Comparison of ENCODE assay signal across 27 cellular contexts in genomic region chr15:85452436-85452835, GRCh38.
A peak's percentile ranks its signal among the peaks of the same experiment; 100 is the strongest.
DNase-seq lines count a peak whose midpoint lies in the region; ATAC-seq, FAIRE-seq and TF ChIP-seq lines count a peak whose summit lies in the region.
"Had no signal": no experiment of that assay in that cellular context is flagged by ENCODE, and none has a peak within 500 bp of the region (broad histone marks: within the 10 kb centered on the region; RNA-seq: fewer than 3 reads in every experiment).

No MANE protein-coding gene starts in this region.

- H3K27ac ChIP-seq in dorsolateral prefrontal cortex = no peak overlapping the region
- H3K27ac ChIP-seq: epithelial cell of prostate, KMS-11, lower lobe of right lung, spleen, transverse colon had no signal

- H3K4me3 Mint-ChIP-seq in activated naive CD8-positive, alpha-beta T cell = no peak overlapping the region
- H3K4me3 Mint-ChIP-seq in nephron progenitor cell = no peak overlapping the region
- H3K4me3 Mint-ChIP-seq: activated CD4-positive, alpha-beta T cell treated with anti-CD3 and anti-CD28 coated beads for 36 hours; activated naive CD4-positive, alpha-beta T cell treated with anti-CD3 and anti-CD28 coated beads, Interleukin-2, amount 10 ng/mL, durations not matched to agents 7 days and 5 days; activated T-cell treated with anti-CD3 and anti-CD28 coated beads, Interleukin-2, amount 50 U/mL, for 72 hours had no signal

- H3K9me3 Mint-ChIP-seq in activated naive CD8-positive, alpha-beta T cell (ENCODE audit: low read depth) = peaks cover 23% of the 10 kb centered on the region
- H3K9me3 Mint-ChIP-seq in nephron progenitor cell = peaks cover 59% of the 10 kb centered on the region

- H3K4me3 ChIP-seq in dorsolateral prefrontal cortex = no peak overlapping the region
- H3K4me3 ChIP-seq: lower lobe of right lung, spleen, transverse colon had no signal

- no peaks in the 10 kb centered on the region for H3K27me3 ChIP-seq in dorsolateral prefrontal cortex
- H3K27me3 ChIP-seq: spleen, transverse colon had no signal

- DNase-seq in GM12891 (ENCODE audit: insufficient read length, low spot score) (no peak), nephron progenitor cell (no peak), SW480 (ENCODE audit: low spot score) (no peak), H4 (ENCODE audit: low spot score) (no peak), dorsolateral prefrontal cortex (no peak)
- DNase-seq: activated CD4-positive, alpha-beta T cell treated with anti-CD3 and anti-CD28 coated beads for 36 hours; activated naive CD4-positive, alpha-beta T cell treated with anti-CD3 and anti-CD28 coated beads, Interleukin-2, amount 10 ng/mL, durations not matched to agents 7 days and 5 days; activated T-cell treated with anti-CD3 and anti-CD28 coated beads, Interleukin-2, amount 50 U/mL, for 72 hours; central memory CD4-positive, alpha-beta T cell; foreskin fibroblast; hypothalamus; lower lobe of right lung; MV-4-11; NCI-H187; SHP77 treated with DMSO at 0.1 percent for 48 hours; spleen; stimulated activated CD4-positive, alpha-beta T cell treated with anti-CD3 and anti-CD28 coated beads, Interleukin-4, amount 100 ng/mL, for 24 hours; transverse colon had no signal

- intact Hi-C loops in dorsolateral prefrontal cortex (cut with DNase I) = no loop called here

- TF ChIP-seq CTCF in nephron progenitor cell (IDR thresholded peaks at IDR 0.05) (no peak), dorsolateral prefrontal cortex (IDR thresholded peaks at IDR 0.05 in 54 of 56, conservative IDR thresholded peaks at IDR 0.05 in 2 of 56; ENCODE audit: low read depth in 1 of 56, partially characterized antibody in 56 of 56) (no peak)

- ATAC-seq in HG02852 (IDR thresholded peaks at IDR 0.05; ENCODE audit: unreplicated experiment) (peak; percentile 35), HG03521 (IDR thresholded peaks at IDR 0.05; ENCODE audit: unreplicated experiment) (no peak)
- ATAC-seq: activated CD4-positive, alpha-beta T cell treated with anti-CD3 and anti-CD28 coated beads for 36 hours; activated T-cell treated with anti-CD3 and anti-CD28 coated beads, Interleukin-2, amount 50 U/mL, for 72 hours had no signal

- TF ChIP-seq POLR2A in GM12891 (IDR thresholded peaks at IDR 0.05; ENCODE audit: low read depth, low read length) = no peak

- FAIRE-seq in GM12891 (lab: Jason Lieb, UNC) = peak; percentile 94
- FAIRE-seq: astrocyte, HTR-8/SVneo, islet of Langerhans, TTC549 had no signal

- peaks cover 24% of the 10 kb centered on the region for H3K36me3 Mint-ChIP-seq in activated naive CD8-positive, alpha-beta T cell
- peaks cover 76% of the 10 kb centered on the region for H3K36me3 Mint-ChIP-seq in nephron progenitor cell (ENCODE audit: low read depth)

- peaks cover 71% of the 10 kb centered on the region for H3K4me1 Mint-ChIP-seq in activated naive CD8-positive, alpha-beta T cell (ENCODE audit: low read depth)
- H3K4me1 Mint-ChIP-seq in nephron progenitor cell = peaks cover 27% of the 10 kb centered on the region
- H3K4me1 Mint-ChIP-seq: activated naive CD4-positive, alpha-beta T cell treated with anti-CD3 and anti-CD28 coated beads, Interleukin-2, amount 10 ng/mL, durations not matched to agents 7 days and 5 days had no signal

- H3K27ac Mint-ChIP-seq in activated naive CD8-positive, alpha-beta T cell = peak overlapping the region; percentile 47
- peak overlapping the region; percentile 30 for H3K27ac Mint-ChIP-seq in nephron progenitor cell
- H3K27ac Mint-ChIP-seq: activated naive CD4-positive, alpha-beta T cell treated with anti-CD3 and anti-CD28 coated beads, Interleukin-2, amount 10 ng/mL, durations not matched to agents 7 days and 5 days had no signal

- no peaks in the 10 kb centered on the region for H3K27me3 Mint-ChIP-seq in activated naive CD8-positive, alpha-beta T cell
- H3K27me3 Mint-ChIP-seq in nephron progenitor cell (ENCODE audit: low read depth, poor library complexity) = peaks cover 6% of the 10 kb centered on the region
- H3K27me3 Mint-ChIP-seq: activated CD4-positive, alpha-beta T cell treated with anti-CD3 and anti-CD28 coated beads for 36 hours; activated naive CD4-positive, alpha-beta T cell treated with anti-CD3 and anti-CD28 coated beads, Interleukin-2, amount 10 ng/mL, durations not matched to agents 7 days and 5 days had no signal

TF ChIP-seq in GM12891, 5 proteins besides CTCF, POLR2A, EP300 and RAD21:
- no peak for TF ChIP-seq POLR2AphosphoS5 (IDR thresholded peaks at IDR 0.05; ENCODE audit: low read depth, low read length)
- TF ChIP-seq SPI1 (IDR thresholded peaks at IDR 0.05; ENCODE audit: low read depth, low read length) = peak; percentile 67
